Comparison of ENCODE assay signal across 8 cellular contexts in genomic region chr10:97792058-97792721, GRCh38. TPM values are rescaled to one million over a fixed set of nuclear protein-coding genes. Genes with fewer than 3 reads are reported as not detected.
DNase-seq lines count a peak whose midpoint lies in the region; ATAC-seq, FAIRE-seq and TF ChIP-seq lines count a peak whose summit lies in the region.

No MANE protein-coding gene starts in this region.

- no peak overlapping the region for H3K27ac Mint-ChIP-seq in GM23338

- TF ChIP-seq CTCF in BJ (IDR thresholded peaks at IDR 0.05; ENCODE audit: insufficient read depth, low read depth, low read length) (peak; percentile 97), GM23338 (conservative IDR thresholded peaks at IDR 0.05; ENCODE audit: low read depth in 2 of 2) (peak; percentile 93 to 98), breast epithelium (IDR thresholded peaks at IDR 0.05) (peak; percentile 65 to 81 (median 67)), kidney (IDR thresholded peaks at IDR 0.05; ENCODE audit: borderline replicate concordance, extremely low read depth, insufficient read depth) (peak; percentile 78)

- H3K9me3 ChIP-seq in breast epithelium (no peaks in the 10 kb centered on the region), kidney (ENCODE audit: control insufficient read depth in 1 of 2, low read length in 2 of 2) (no peaks in the 10 kb centered on the region)

- CTCF ChIA-PET in BJ (lab: Yijun Ruan, JAX) = interaction anchor here (0.6 to 11.0 kb wide), 37 partner anchors 9 to 344 kb away, joined by 3 to 160 read pairs (median 5); partner anchors contain the start of gene SFRP5

- POLR2A ChIA-PET in BJ (lab: Charles Lee) = interaction anchor here (0.6 kb wide), 1 partner anchor 339 kb away, joined by 3 read pairs; no protein-coding TSS in a partner anchor

- H3K36me3 Mint-ChIP-seq in GM23338 (ENCODE audit: low read depth) = no peaks in the 10 kb centered on the region

- no peak for DNase-seq in BJ (ENCODE audit: low read depth)
- peak; percentile 90 for DNase-seq in GM23338 (ENCODE audit: low spot score)
- peak; percentile 24 for DNase-seq in NCI-H2029 treated with DMSO at 0.1 percent for 48 hours (lab: John Stamatoyannopoulos, UW)
- peak; percentile 56 to 68 for DNase-seq in breast epithelium (ENCODE audit: low spot score in 2 of 2)
- DNase-seq in kidney = peak; percentile 84
- peak; percentile 75 to 77 for DNase-seq in stimulated activated CD4-positive, alpha-beta T cell treated with anti-CD3 and anti-CD28 coated beads, Interleukin-2, amount 100 ng/mL, for 24 hours

- no peaks in the 10 kb centered on the region for H3K9me2 ChIP-seq in GM23338 (ENCODE audit: insufficient read depth)

- intact Hi-C loops in breast epithelium (cut with DNase I; ENCODE audit: low total_unique reads) (no loop called here), kidney (cut with DNase I) (no loop called here)

- H3K27ac ChIP-seq in GM23338 (ENCODE audit: low read depth) = no peak overlapping the region
- no peak overlapping the region for H3K27ac ChIP-seq in breast epithelium
- no peak overlapping the region for H3K27ac ChIP-seq in kidney (ENCODE audit: low read depth in 2 of 2, low read length in 2 of 2)

- no peak for FAIRE-seq in kidney (lab: Jason Lieb, UNC)

- H3K36me3 ChIP-seq in BJ (ENCODE audit: control insufficient read depth, insufficient read depth, low read length) = no peaks in the 10 kb centered on the region
- H3K36me3 ChIP-seq in GM23338 (ENCODE audit: insufficient read depth) = no peaks in the 10 kb centered on the region
- no peaks in the 10 kb centered on the region for H3K36me3 ChIP-seq in breast epithelium
- H3K36me3 ChIP-seq in kidney (ENCODE audit: control insufficient read depth in 1 of 2, insufficient read depth in 2 of 2, low read length in 2 of 2) = no peaks in the 10 kb centered on the region

- no peaks in the 10 kb centered on the region; the same call in 1 of the 2 replicates for H4K20me1 ChIP-seq in GM23338 (replicated peaks; ENCODE audit: insufficient read depth)

- no peak overlapping the region for H2AFZ ChIP-seq in GM23338

- TF ChIP-seq POLR2A in breast epithelium (IDR thresholded peaks at IDR 0.05) = no peak

- no peaks in the 10 kb centered on the region for H3K79me2 ChIP-seq in GM23338 (replicated peaks; ENCODE audit: insufficient read depth)

- H3K4me3 Mint-ChIP-seq in GM23338 = no peak overlapping the region

- ATAC-seq in GM23338 (peak; percentile 86), GM18502 (IDR thresholded peaks at IDR 0.05; ENCODE audit: poor library complexity, unreplicated experiment) (no peak)
- peak; percentile 49 to 55 for ATAC-seq in activated CD4-positive, CD25-positive, alpha-beta regulatory T cell treated with anti-CD3 and anti-CD28 coated beads, Interleukin-2, amount 50 U/mL, for 24 hours

- no peaks in the 10 kb centered on the region for H3K9me3 Mint-ChIP-seq in GM23338

- H3K4me1 ChIP-seq in GM23338 (ENCODE audit: insufficient read depth) = no peaks in the 10 kb centered on the region; the same call in 1 of the 2 replicates
- no peaks in the 10 kb centered on the region for H3K4me1 ChIP-seq in breast epithelium
- peaks cover 0 to 2% of the 10 kb centered on the region in 2 donors for H3K4me1 ChIP-seq in kidney (ENCODE audit: control insufficient read depth in 1 of 2, insufficient read depth in 1 of 2, low read depth in 1 of 2, low read length in 2 of 2)

- peaks cover 7% of the 10 kb centered on the region for H3K27me3 ChIP-seq in BJ (ENCODE audit: control insufficient read depth, insufficient read depth, low read length)
- H3K27me3 ChIP-seq in GM23338 (ENCODE audit: insufficient read depth) = no peaks in the 10 kb centered on the region
- no peaks in the 10 kb centered on the region for H3K27me3 ChIP-seq in breast epithelium

- no peak overlapping the region for H3K9ac ChIP-seq in kidney (ENCODE audit: low read length in 2 of 2)

- H3F3A ChIP-seq in GM23338 (replicated peaks; ENCODE audit: low read depth) = no peaks in the 10 kb centered on the region

- H3K4me2 ChIP-seq in GM23338 = no peak overlapping the region

- H3K27me3 Mint-ChIP-seq in GM23338 (ENCODE audit: insufficient read depth, low read depth, poor library complexity) = peaks cover 3% of the 10 kb centered on the region

- no peak overlapping the region for H3K4me3 ChIP-seq in BJ (ENCODE audit: low read depth, low read length)
- no peak overlapping the region for H3K4me3 ChIP-seq in GM23338
- no peak overlapping the region for H3K4me3 ChIP-seq in breast epithelium
- no peak overlapping the region for H3K4me3 ChIP-seq in kidney (ENCODE audit: low read length in 2 of 2)

- H3K4me1 Mint-ChIP-seq in GM23338 = peaks cover 8% of the 10 kb centered on the region; the same call in 2 of the 3 replicates

TF ChIP-seq in GM23338, 12 proteins besides CTCF, POLR2A, EP300 and RAD21 (continues in another document):
- TF ChIP-seq, protein P1, sequence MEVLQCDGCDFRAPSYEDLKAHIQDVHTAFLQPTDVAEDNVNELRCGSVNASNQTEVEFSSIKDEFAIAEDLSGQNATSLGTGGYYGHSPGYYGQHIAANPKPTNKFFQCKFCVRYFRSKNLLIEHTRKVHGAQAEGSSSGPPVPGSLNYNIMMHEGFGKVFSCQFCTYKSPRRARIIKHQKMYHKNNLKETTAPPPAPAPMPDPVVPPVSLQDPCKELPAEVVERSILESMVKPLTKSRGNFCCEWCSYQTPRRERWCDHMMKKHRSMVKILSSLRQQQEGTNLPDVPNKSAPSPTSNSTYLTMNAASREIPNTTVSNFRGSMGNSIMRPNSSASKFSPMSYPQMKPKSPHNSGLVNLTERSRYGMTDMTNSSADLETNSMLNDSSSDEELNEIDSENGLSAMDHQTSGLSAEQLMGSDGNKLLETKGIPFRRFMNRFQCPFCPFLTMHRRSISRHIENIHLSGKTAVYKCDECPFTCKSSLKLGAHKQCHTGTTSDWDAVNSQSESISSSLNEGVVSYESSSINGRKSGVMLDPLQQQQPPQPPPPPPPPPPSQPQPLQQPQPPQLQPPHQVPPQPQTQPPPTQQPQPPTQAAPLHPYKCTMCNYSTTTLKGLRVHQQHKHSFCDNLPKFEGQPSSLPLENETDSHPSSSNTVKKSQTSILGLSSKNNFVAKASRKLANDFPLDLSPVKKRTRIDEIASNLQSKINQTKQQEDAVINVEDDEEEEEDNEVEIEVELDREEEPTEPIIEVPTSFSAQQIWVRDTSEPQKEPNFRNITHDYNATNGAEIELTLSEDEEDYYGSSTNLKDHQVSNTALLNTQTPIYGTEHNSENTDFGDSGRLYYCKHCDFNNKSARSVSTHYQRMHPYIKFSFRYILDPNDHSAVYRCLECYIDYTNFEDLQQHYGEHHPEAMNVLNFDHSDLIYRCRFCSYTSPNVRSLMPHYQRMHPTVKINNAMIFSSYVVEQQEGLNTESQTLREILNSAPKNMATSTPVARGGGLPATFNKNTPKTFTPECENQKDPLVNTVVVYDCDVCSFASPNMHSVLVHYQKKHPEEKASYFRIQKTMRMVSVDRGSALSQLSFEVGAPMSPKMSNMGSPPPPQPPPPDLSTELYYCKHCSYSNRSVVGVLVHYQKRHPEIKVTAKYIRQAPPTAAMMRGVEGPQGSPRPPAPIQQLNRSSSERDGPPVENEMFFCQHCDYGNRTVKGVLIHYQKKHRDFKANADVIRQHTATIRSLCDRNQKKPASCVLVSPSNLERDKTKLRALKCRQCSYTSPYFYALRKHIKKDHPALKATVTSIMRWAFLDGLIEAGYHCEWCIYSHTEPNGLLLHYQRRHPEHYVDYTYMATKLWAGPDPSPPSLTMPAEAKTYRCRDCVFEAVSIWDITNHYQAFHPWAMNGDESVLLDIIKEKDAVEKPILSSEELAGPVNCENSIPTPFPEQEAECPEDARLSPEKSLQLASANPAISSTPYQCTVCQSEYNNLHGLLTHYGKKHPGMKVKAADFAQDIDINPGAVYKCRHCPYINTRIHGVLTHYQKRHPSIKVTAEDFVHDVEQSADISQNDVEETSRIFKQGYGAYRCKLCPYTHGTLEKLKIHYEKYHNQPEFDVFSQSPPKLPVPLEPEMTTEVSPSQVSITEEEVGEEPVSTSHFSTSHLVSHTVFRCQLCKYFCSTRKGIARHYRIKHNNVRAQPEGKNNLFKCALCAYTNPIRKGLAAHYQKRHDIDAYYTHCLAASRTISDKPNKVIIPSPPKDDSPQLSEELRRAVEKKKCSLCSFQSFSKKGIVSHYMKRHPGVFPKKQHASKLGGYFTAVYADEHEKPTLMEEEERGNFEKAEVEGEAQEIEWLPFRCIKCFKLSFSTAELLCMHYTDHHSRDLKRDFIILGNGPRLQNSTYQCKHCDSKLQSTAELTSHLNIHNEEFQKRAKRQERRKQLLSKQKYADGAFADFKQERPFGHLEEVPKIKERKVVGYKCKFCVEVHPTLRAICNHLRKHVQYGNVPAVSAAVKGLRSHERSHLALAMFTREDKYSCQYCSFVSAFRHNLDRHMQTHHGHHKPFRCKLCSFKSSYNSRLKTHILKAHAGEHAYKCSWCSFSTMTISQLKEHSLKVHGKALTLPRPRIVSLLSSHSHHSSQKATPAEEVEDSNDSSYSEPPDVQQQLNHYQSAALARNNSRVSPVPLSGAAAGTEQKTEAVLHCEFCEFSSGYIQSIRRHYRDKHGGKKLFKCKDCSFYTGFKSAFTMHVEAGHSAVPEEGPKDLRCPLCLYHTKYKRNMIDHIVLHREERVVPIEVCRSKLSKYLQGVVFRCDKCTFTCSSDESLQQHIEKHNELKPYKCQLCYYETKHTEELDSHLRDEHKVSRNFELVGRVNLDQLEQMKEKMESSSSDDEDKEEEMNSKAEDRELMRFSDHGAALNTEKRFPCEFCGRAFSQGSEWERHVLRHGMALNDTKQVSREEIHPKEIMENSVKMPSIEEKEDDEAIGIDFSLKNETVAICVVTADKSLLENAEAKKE (CRISPR knock-in tag; IDR thresholded peaks at IDR 0.05) = no peak

RNA-seq across cellular contexts. Expression of gene SFRP5, which starts 20.4 kb away (rescaled TPM):
- polyA plus RNA-seq in BJ (2011; rRNA removed) = not detected in 2 replicates
- polyA minus RNA-seq in BJ (2011; rRNA and poly(A)+ RNA removed) = not detected in 2 replicates
- 3.5 and 5.1 TPM in 2 replicates for total RNA-seq in GM23338 (2014; rRNA removed; shearing (Covaris generic))
- polyA plus RNA-seq in GM23338 (2016; fragmentation: Nextera tagmentation; extraction: Ambion mirVana) = 2.4 and 3.4 TPM in 2 replicates
- total RNA-seq in breast epithelium = 1 to 10 TPM in 1 of 3 donors, under 1 TPM in 2; 0.29 to 1.8 (median 0.33) TPM
- total RNA-seq in kidney = 0.31 TPM
- polyA plus RNA-seq in kidney (ENCODE audit: insufficient read depth, low read depth, low replicate concordance) = 0.22 TPM

RNA-seq across cellular contexts. Expression of gene ZFYVE27, which starts 55.3 kb away (rescaled TPM):
- polyA plus RNA-seq in BJ (2011; rRNA removed) (16.1 and 22.9 TPM in 2 replicates), GM23338 (2016; fragmentation: Nextera tagmentation; extraction: Ambion mirVana) (13.3 and 15.0 TPM in 2 replicates), kidney (ENCODE audit: insufficient read depth, low read depth, low replicate concordance) (23.3 TPM)
- polyA minus RNA-seq in BJ (2011; rRNA and poly(A)+ RNA removed) = 9.2 and 13.4 TPM in 2 replicates
- 20.7 and 25.8 TPM in 2 replicates for total RNA-seq in GM23338 (2014; rRNA removed; shearing (Covaris generic))
- total RNA-seq in breast epithelium (10 to 100 TPM; 26.9 to 37.6 (median 29.2) TPM), kidney (34.4 TPM)

RNA-seq across cellular contexts. Expression of gene GOLGA7B, which starts 57.5 kb away (rescaled TPM):
- polyA plus RNA-seq in BJ (2011; rRNA removed) = 0.01 TPM in 1 of 2 replicates, not detected in the other
- polyA minus RNA-seq in BJ (2011; rRNA and poly(A)+ RNA removed) = not detected in 2 replicates
- 0.14 and 0.16 TPM in 2 replicates for total RNA-seq in GM23338 (2014; rRNA removed; shearing (Covaris generic))
- 0.15 TPM in 1 of 2 replicates, not detected in the other for polyA plus RNA-seq in GM23338 (2016; fragmentation: Nextera tagmentation; extraction: Ambion mirVana)
- 1 to 10 TPM in 1 of 3 donors, under 1 TPM in 2; 0.33 to 3.2 (median 0.59) TPM for total RNA-seq in breast epithelium
- 0.50 TPM for total RNA-seq in kidney
- not detected for polyA plus RNA-seq in kidney (ENCODE audit: insufficient read depth, low read depth, low replicate concordance)
